Comparison of ENCODE assay signal across 8 cellular contexts in genomic region chr18:32549248-32549842, GRCh38.
DNase-seq lines count a peak whose midpoint lies in the region; ATAC-seq and TF ChIP-seq lines count a peak whose summit lies in the region.

No MANE protein-coding gene starts in this region.

- ATAC-seq in GM18517 (IDR thresholded peaks at IDR 0.05; ENCODE audit: unreplicated experiment) (peak; percentile 65), HG02981 (IDR thresholded peaks at IDR 0.05; ENCODE audit: unreplicated experiment) (peak; percentile 79), lung (ENCODE audit: insufficient read depth, low FRiP score) (no peak)
- ATAC-seq in stimulated activated naive B cell treated with anti-CD40 and anti-IgM and Interleukin-4, amounts not matched to agents 10 μg/mL and 1 μg/mL and 100 μg/mL, for 72 hours (replicated peaks): peak; percentile 74 to 76

- H3K4me3 Mint-ChIP-seq in chondrocyte (ENCODE audit: unreplicated experiment): no peak overlapping the region
- no peak overlapping the region for H3K4me3 Mint-ChIP-seq in stimulated activated naive B cell treated with anti-CD40 and anti-IgM and Interleukin-4, amounts not matched to agents 10 μg/mL and 1 μg/mL and 100 μg/mL, for 72 hours

- peaks cover 14% of the 10 kb centered on the region for H3K27me3 Mint-ChIP-seq in chondrocyte (ENCODE audit: low read depth)
- H3K27me3 Mint-ChIP-seq in stimulated activated naive B cell treated with anti-CD40 and anti-IgM and Interleukin-4, amounts not matched to agents 10 μg/mL and 1 μg/mL and 100 μg/mL, for 72 hours: peaks cover 8 to 18% of the 10 kb centered on the region in 2 donors

- H3K27me3 ChIP-seq in lung (ENCODE audit: control insufficient read depth, insufficient read depth): no peaks in the 10 kb centered on the region

- DNase-seq in AG09319 (ENCODE audit: extremely low read depth, low read depth): no peak
- peak; percentile 39 to 41 for DNase-seq in NCI-H187 (lab: John Stamatoyannopoulos, UW)
- DNase-seq in T-helper 9 cell: peak; percentile 6
- no peak for DNase-seq in chondrocyte (ENCODE audit: low spot score)
- peak; percentile 40 for DNase-seq in lung (ENCODE audit: low spot score)
- no peak for DNase-seq in stimulated activated naive B cell treated with anti-CD40 and anti-IgM and Interleukin-4, amounts not matched to agents 10 μg/mL and 1 μg/mL and 100 μg/mL, for 72 hours

- WGBS in lung, 2 donors: 6 to 13% methylated on average over 3 of the region's 3 CpGs

- no peak overlapping the region for H3K4me3 ChIP-seq in lung

- H3K9me3 ChIP-seq in lung (ENCODE audit: control insufficient read depth in 2 of 2, insufficient read depth in 1 of 2, low read length in 1 of 2): no peaks in the 10 kb centered on the region

- TF ChIP-seq CTCF in AG09319 (IDR thresholded peaks at IDR 0.05; ENCODE audit: low read depth, low read length): peak; percentile 68
- peak; percentile 82 for TF ChIP-seq CTCF in chondrocyte (IDR thresholded peaks at IDR 0.05)
- peak; percentile 23 for TF ChIP-seq CTCF in lung (IDR thresholded peaks at IDR 0.05; ENCODE audit: control extremely low read depth, extremely low read depth)

- H3K4me1 Mint-ChIP-seq in chondrocyte (ENCODE audit: low read depth): no peaks in the 10 kb centered on the region
- H3K4me1 Mint-ChIP-seq in stimulated activated naive B cell treated with anti-CD40 and anti-IgM and Interleukin-4, amounts not matched to agents 10 μg/mL and 1 μg/mL and 100 μg/mL, for 72 hours: peaks cover 2 to 9% of the 10 kb centered on the region in 2 donors

- H3K36me3 ChIP-seq in lung (ENCODE audit: control insufficient read depth in 2 of 2, insufficient read depth in 2 of 2, low read length in 2 of 2): no peaks in the 10 kb centered on the region

- no peak overlapping the region for H3K27ac Mint-ChIP-seq in chondrocyte (ENCODE audit: unreplicated experiment)
- no peak overlapping the region for H3K27ac Mint-ChIP-seq in stimulated activated naive B cell treated with anti-CD40 and anti-IgM and Interleukin-4, amounts not matched to agents 10 μg/mL and 1 μg/mL and 100 μg/mL, for 72 hours

- no peaks in the 10 kb centered on the region for H3K4me1 ChIP-seq in lung (ENCODE audit: control insufficient read depth in 2 of 2, insufficient read depth in 2 of 2, low read length in 2 of 2)

- no peaks in the 10 kb centered on the region for H3K9me3 Mint-ChIP-seq in chondrocyte (ENCODE audit: low read depth)
- H3K9me3 Mint-ChIP-seq in stimulated activated naive B cell treated with anti-CD40 and anti-IgM and Interleukin-4, amounts not matched to agents 10 μg/mL and 1 μg/mL and 100 μg/mL, for 72 hours: no peaks in the 10 kb centered on the region

- H3K27ac ChIP-seq in lung (ENCODE audit: low read depth in 1 of 2, low read length in 1 of 2): no peak overlapping the region

- no peaks in the 10 kb centered on the region for H3K36me3 Mint-ChIP-seq in chondrocyte (ENCODE audit: low read depth)
- H3K36me3 Mint-ChIP-seq in stimulated activated naive B cell treated with anti-CD40 and anti-IgM and Interleukin-4, amounts not matched to agents 10 μg/mL and 1 μg/mL and 100 μg/mL, for 72 hours: no peaks in the 10 kb centered on the region

Comparison
In these comparisons a context has a peak if more than half of its experiments do, and no peak if none do; other contexts are left out.
1. DNase-seq: peak in NCI-H187 (2 of 2), T-helper 9 cell (single experiment) and lung (single experiment); none in AG09319 (single experiment), chondrocyte (single experiment) and stimulated activated naive B cell treated with anti-CD40 and anti-IgM and Interleukin-4, amounts not matched to agents 10 μg/mL and 1 μg/mL and 100 μg/mL, for 72 hours (single experiment).
2. CTCF ChIP-seq: peak in every context shown above with its lines; median percentile 82 in chondrocyte; 68 in AG09319; 23 in lung.